1 cellular context compared by ENCODE assay signal in genomic region chr19:14619404-14619803, GRCh38.
TF ChIP-seq lines count a peak whose summit lies in the region.

No MANE protein-coding gene starts in this region.

TF ChIP-seq in K562, 482 proteins besides CTCF, POLR2A, EP300 and RAD21:
- TF ChIP-seq CBX3 (IDR thresholded peaks at IDR 0.05; ENCODE audit: borderline replicate concordance in 1 of 2, low read length in 2 of 2) (peak in 1 of 2 experiments; percentile 70; a peak in 1 of 3 replicates), HOMEZ (CRISPR knock-in tag; IDR thresholded peaks at IDR 0.05) (no peak), ARID1B (IDR thresholded peaks at IDR 0.05) (no peak), ZBTB49 (CRISPR knock-in tag; IDR thresholded peaks at IDR 0.05; ENCODE audit: borderline replicate concordance) (no peak), ZNF324 (CRISPR knock-in tag; IDR thresholded peaks at IDR 0.05) (peak; percentile 96), EHMT2 (IDR thresholded peaks at IDR 0.05) (no peak), SMC3 (conservative IDR thresholded peaks at IDR 0.05; ENCODE audit: insufficient read depth, low read depth, low read length) (no peak), ADNP (tag; IDR thresholded peaks at IDR 0.05) (no peak), BRCA1 (IDR thresholded peaks at IDR 0.05) (no peak), BRCA1 (CRISPR knock-in tag; IDR thresholded peaks at IDR 0.05) (no peak), ZNF347 (CRISPR knock-in tag; IDR thresholded peaks at IDR 0.05; ENCODE audit: low read depth) (no peak)
